Comparison of ENCODE assay signal across 16 cellular contexts in the genomic region with DNA sequence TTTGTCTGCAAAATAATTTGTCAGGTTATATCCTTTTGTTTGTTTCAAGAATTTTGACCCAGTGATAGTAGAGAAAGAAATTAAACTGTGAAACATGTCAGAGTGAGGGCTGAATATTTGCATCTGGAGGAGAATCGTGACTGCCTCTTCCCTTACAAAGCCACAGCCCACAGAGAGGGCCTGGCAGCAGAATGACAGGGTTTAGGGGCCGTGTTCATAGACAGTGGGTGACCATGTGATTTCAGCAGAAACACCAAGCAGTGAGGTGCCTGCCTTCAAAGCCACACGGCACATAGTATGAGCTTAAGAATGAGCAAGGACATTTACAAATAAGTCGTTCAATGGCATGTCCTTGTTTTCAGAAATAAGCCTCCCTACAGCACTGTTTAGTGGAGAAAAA. TPM values are rescaled to one million over a fixed set of nuclear protein-coding genes. Genes with fewer than 3 reads are reported as not detected.
DNase-seq lines count a peak whose midpoint lies in the region; ATAC-seq lines count a peak whose summit lies in the region.
"Had no signal": no experiment of that assay in that cellular context is flagged by ENCODE, and none has a peak within 500 bp of the region (broad histone marks: within the 10 kb centered on the region; RNA-seq: fewer than 3 reads in every experiment).

No MANE protein-coding gene starts in this region.

- CTCF ChIA-PET in CD8-positive, alpha-beta memory T cell (lab: Charles Lee), result interaction anchor here (1.0 to 1.9 kb wide), 5 partner anchors 24 to 122 kb away, joined by 3 to 6 read pairs (median 4); a partner anchor contains a TSS
- CTCF ChIA-PET in activated CD8-positive, alpha-beta T cell treated with anti-CD3 and anti-CD28 coated beads, Interleukin-2, amount 10 ng/mL, durations not matched to agents 7 days and 5 days (lab: Charles Lee), result interaction anchor here (0.7 to 1.8 kb wide), 8 partner anchors 12 to 167 kb away, joined by 3 to 7 read pairs (median 6); a partner anchor contains a TSS

- peaks cover 0 to 8% (median 5%) of the 10 kb centered on the region in 5 donors for H3K9me3 Mint-ChIP-seq in CD8-positive, alpha-beta memory T cell
- H3K9me3 Mint-ChIP-seq in activated CD8-positive, alpha-beta T cell treated with anti-CD3 and anti-CD28 coated beads, Interleukin-2, amount 10 ng/mL, durations not matched to agents 7 days and 5 days (ENCODE audit: insufficient read depth), result peaks cover 12% of the 10 kb centered on the region
- H3K9me3 Mint-ChIP-seq in naive thymus-derived CD8-positive, alpha-beta T cell, result peaks cover 0 to 18% (median 5%) of the 10 kb centered on the region in 9 donors

- H3K9me3 ChIP-seq in CD8-positive, alpha-beta memory T cell (ENCODE audit: low read length), result no peaks in the 10 kb centered on the region
- H3K9me3 ChIP-seq: BE2C had no signal

- H3K4me3 ChIP-seq in CD8-positive, alpha-beta memory T cell (ENCODE audit: low read length), result no peak overlapping the region

- peaks cover 10% of the 10 kb centered on the region for H3K4me1 ChIP-seq in CD8-positive, alpha-beta memory T cell (ENCODE audit: insufficient read depth, low read length)
- H3K4me1 ChIP-seq: BE2C had no signal

- DNase-seq in CD8-positive, alpha-beta memory T cell, result peak in 3 of 5 donors; percentile 45 to 63 (median 48)
- peak; percentile 86 for DNase-seq in activated CD8-positive, alpha-beta T cell treated with anti-CD3 and anti-CD28 coated beads, Interleukin-2, amount 10 ng/mL, durations not matched to agents 7 days and 5 days
- DNase-seq in naive thymus-derived CD8-positive, alpha-beta T cell, result peak in 6 of 10 donors; percentile 22 to 58 (median 40)
- DNase-seq in stimulated activated CD4-positive, alpha-beta T cell treated with anti-CD3 and anti-CD28 coated beads, Interleukin-2, amount 100 ng/mL, for 24 hours, result no peak
- no peak for DNase-seq in A172 (ENCODE audit: low spot score)
- no peak for DNase-seq in DMS79 (lab: John Stamatoyannopoulos, UW)
- DNase-seq: BE2C; effector memory CD4-positive, alpha-beta T cell; foreskin fibroblast; KBM-7; NCI-H748 treated with DMSO at 0.1 percent for 48 hours; posterior cingulate gyrus; stimulated activated naive CD4-positive, alpha-beta T cell treated with Interleukin-2 at 50 U/mL for 16 hours; T-helper 9 cell had no signal

- ATAC-seq in HG02759 (IDR thresholded peaks at IDR 0.05; ENCODE audit: unreplicated experiment), result peak; percentile 48
- peak; percentile 98 for ATAC-seq in activated CD8-positive, alpha-beta T cell treated with anti-CD3 and anti-CD28 coated beads, Interleukin-2, amount 10 ng/mL, durations not matched to agents 7 days and 5 days
- ATAC-seq in naive thymus-derived CD8-positive, alpha-beta T cell, result peak; percentile 95 to 99
- ATAC-seq in HG02852 (IDR thresholded peaks at IDR 0.05; ENCODE audit: unreplicated experiment), result no peak

- no peaks in the 10 kb centered on the region for H3K36me3 ChIP-seq in CD8-positive, alpha-beta memory T cell (ENCODE audit: insufficient read depth, low read length)
- H3K36me3 ChIP-seq: BE2C had no signal

- H3K4me1 Mint-ChIP-seq in CD8-positive, alpha-beta memory T cell, result peaks cover 30 to 35% (median 33%) of the 10 kb centered on the region in 3 donors
- peaks cover 38% of the 10 kb centered on the region for H3K4me1 Mint-ChIP-seq in activated CD8-positive, alpha-beta T cell treated with anti-CD3 and anti-CD28 coated beads, Interleukin-2, amount 10 ng/mL, durations not matched to agents 7 days and 5 days (ENCODE audit: low read depth)
- peaks cover 27 to 52% (median 33%) of the 10 kb centered on the region in 4 donors for H3K4me1 Mint-ChIP-seq in naive thymus-derived CD8-positive, alpha-beta T cell

- H3K27me3 Mint-ChIP-seq in CD8-positive, alpha-beta memory T cell, result no peaks in the 10 kb centered on the region
- H3K27me3 Mint-ChIP-seq in activated CD8-positive, alpha-beta T cell treated with anti-CD3 and anti-CD28 coated beads, Interleukin-2, amount 10 ng/mL, durations not matched to agents 7 days and 5 days (ENCODE audit: low read depth), result no peaks in the 10 kb centered on the region
- no peaks in the 10 kb centered on the region for H3K27me3 Mint-ChIP-seq in naive thymus-derived CD8-positive, alpha-beta T cell

- H3K36me3 Mint-ChIP-seq in CD8-positive, alpha-beta memory T cell, result peaks cover 0 to 30% (median 5%) of the 10 kb centered on the region in 3 donors
- H3K36me3 Mint-ChIP-seq in activated CD8-positive, alpha-beta T cell treated with anti-CD3 and anti-CD28 coated beads, Interleukin-2, amount 10 ng/mL, durations not matched to agents 7 days and 5 days (ENCODE audit: low read depth), result peaks cover 46% of the 10 kb centered on the region
- peaks cover 0 to 6% (median 0%) of the 10 kb centered on the region in 3 donors for H3K36me3 Mint-ChIP-seq in naive thymus-derived CD8-positive, alpha-beta T cell

- POLR2A ChIA-PET in CD8-positive, alpha-beta memory T cell (lab: Charles Lee), result interaction anchor here (2.0 kb wide), 1 partner anchor 73 kb away, joined by 6 read pairs; no protein-coding TSS in a partner anchor
- POLR2A ChIA-PET in activated CD8-positive, alpha-beta T cell treated with anti-CD3 and anti-CD28 coated beads, Interleukin-2, amount 10 ng/mL, durations not matched to agents 7 days and 5 days (lab: Charles Lee), result interaction anchor here (1.0 to 1.7 kb wide), 5 partner anchors 12 to 79 kb away, joined by 3 to 8 read pairs (median 4); a partner anchor contains a TSS
- POLR2A ChIA-PET in naive thymus-derived CD8-positive, alpha-beta T cell (lab: Charles Lee), result interaction anchor here (2.3 kb wide), 1 partner anchor 29 kb away, joined by 11 read pairs; no protein-coding TSS in a partner anchor

- H3K27ac ChIP-seq in CD8-positive, alpha-beta memory T cell (ENCODE audit: low read depth, low read length), result no peak overlapping the region

- H3K4me3 Mint-ChIP-seq in CD8-positive, alpha-beta memory T cell, result peak overlapping the region in 5 of 7 donors; percentile 13 to 65 (median 35)
- H3K4me3 Mint-ChIP-seq in activated CD8-positive, alpha-beta T cell treated with anti-CD3 and anti-CD28 coated beads, Interleukin-2, amount 10 ng/mL, durations not matched to agents 7 days and 5 days, result peak overlapping the region; percentile 31
- H3K4me3 Mint-ChIP-seq in naive thymus-derived CD8-positive, alpha-beta T cell, result peak overlapping the region in 9 of 10 donors; percentile 10 to 72 (median 51)

- H3K27ac Mint-ChIP-seq in CD8-positive, alpha-beta memory T cell, result peak overlapping the region in 7 of 8 donors; percentile 17 to 83 (median 50)
- peak overlapping the region; percentile 92 for H3K27ac Mint-ChIP-seq in activated CD8-positive, alpha-beta T cell treated with anti-CD3 and anti-CD28 coated beads, Interleukin-2, amount 10 ng/mL, durations not matched to agents 7 days and 5 days
- peak overlapping the region; percentile 82 to 94 (median 88) for H3K27ac Mint-ChIP-seq in naive thymus-derived CD8-positive, alpha-beta T cell

- H3K27me3 ChIP-seq in CD8-positive, alpha-beta memory T cell (ENCODE audit: insufficient read depth, low read length, poor library complexity, severe bottlenecking), result no peaks in the 10 kb centered on the region
- H3K27me3 ChIP-seq: BE2C had no signal

RNA-seq across cellular contexts. Expression of a gene that starts 24.4 kb away (rescaled TPM):
- total RNA-seq in CD8-positive, alpha-beta memory T cell, result 10 to 100 TPM; 17.8 to 19.7 TPM
- 550 TPM for polyA plus RNA-seq in CD8-positive, alpha-beta memory T cell
- total RNA-seq in activated CD8-positive, alpha-beta T cell treated with anti-CD3 and anti-CD28 coated beads, Interleukin-2, amount 10 ng/mL, durations not matched to agents 7 days and 5 days, result 100 to 1,000 TPM; 193 to 198 TPM
- total RNA-seq in naive thymus-derived CD8-positive, alpha-beta T cell, result 100 to 1,000 TPM; 222 to 258 TPM
- 100 to 1,000 TPM; 470 to 615 (median 609) TPM for polyA plus RNA-seq in naive thymus-derived CD8-positive, alpha-beta T cell
- 2.7 and 6.7 TPM in 2 replicates for total RNA-seq in A172 (2014; rRNA removed; shearing (Covaris generic))

Comparison
In these comparisons a context has a peak if more than half of its experiments do, and no peak if none do; other contexts are left out.
1. DNase-seq: peak in CD8-positive, alpha-beta memory T cell (3 of 5), activated CD8-positive, alpha-beta T cell treated with anti-CD3 and anti-CD28 coated beads, Interleukin-2, amount 10 ng/mL, durations not matched to agents 7 days and 5 days (single experiment) and naive thymus-derived CD8-positive, alpha-beta T cell (6 of 10); none in stimulated activated CD4-positive, alpha-beta T cell treated with anti-CD3 and anti-CD28 coated beads, Interleukin-2, amount 100 ng/mL, for 24 hours (0 of 2), A172 (single experiment) and DMS79 (single experiment).
2. RNA of a gene that starts 24.4 kb away (total RNA-seq): 222 to 258 TPM in naive thymus-derived CD8-positive, alpha-beta T cell and 193 to 198 TPM in activated CD8-positive, alpha-beta T cell treated with anti-CD3 and anti-CD28 coated beads, Interleukin-2, amount 10 ng/mL, durations not matched to agents 7 days and 5 days; 17.8 to 19.7 TPM in CD8-positive, alpha-beta memory T cell and 2.7 to 6.7 TPM in A172; every median in the first group is over 4 times any median in the second.
3. Peak in every context shown above with its lines, with median percentiles within 50 percentile points of each other: H3K27ac Mint-ChIP-seq and H3K4me3 Mint-ChIP-seq.